ENCODE assay signal across 18 cellular contexts in genomic region chr11:117913736-117914397, GRCh38. TPM values are rescaled to one million over a fixed set of nuclear protein-coding genes. Genes with fewer than 3 reads are reported as not detected.
"Had no signal": no experiment of that assay in that cellular context is flagged by ENCODE, and none has a peak within 500 bp of the region (broad histone marks: within the 10 kb centered on the region; RNA-seq: fewer than 3 reads in every experiment).

No MANE protein-coding gene starts in this region.

- ATAC-seq: activated naive CD8-positive, alpha-beta T cell treated with anti-CD3 and anti-CD28 coated beads, Interleukin-2, amount 50 U/mL, for 24 hours; gastroesophageal sphincter; left colon; stimulated activated effector memory CD8-positive, alpha-beta T cell treated with anti-CD3 and anti-CD28 coated beads, Interleukin-12 subunit alpha, Interleukin-12 subunit beta, amount 100 ng/mL, for 72 hours had no signal

- H3K4me3 ChIP-seq: breast epithelium, gastroesophageal sphincter, lung, uterus had no signal

- DNase-seq: activated CD4-positive, alpha-beta T cell treated with anti-CD3 and anti-CD28 coated beads, Interleukin-2, amount 50 U/mL, for 48 hours; activated naive CD4-positive, alpha-beta T cell treated with anti-CD3 and anti-CD28 coated beads for 36 hours; activated naive CD8-positive, alpha-beta T cell treated with anti-CD3 and anti-CD28 coated beads, Interleukin-2, amount 50 U/mL, for 24 hours; aorta; left colon; T-helper 1 cell; T1000; WERI-Rb-1 had no signal

- H3K27me3 ChIP-seq: breast epithelium, gastroesophageal sphincter, uterus had no signal

- H3K4me1 ChIP-seq: breast epithelium, gastroesophageal sphincter, uterus had no signal

- H3K9me3 ChIP-seq: breast epithelium, gastroesophageal sphincter, uterus had no signal

- H3K27ac ChIP-seq: breast epithelium, gastroesophageal sphincter, uterus had no signal

- H3K36me3 ChIP-seq: breast epithelium, gastroesophageal sphincter, uterus, WERI-Rb-1 had no signal

RNA-seq across cellular contexts. Expression of gene TMPRSS13, which starts 15.3 kb away (rescaled TPM):
- total RNA-seq: chondrocyte, dermis microvascular lymphatic vessel endothelial cell, myocyte, neural crest cell, osteocyte had no signal

RNA-seq across cellular contexts. Expression of gene FXYD6, which starts 37.4 kb away (rescaled TPM):
- total RNA-seq: activated naive CD4-positive, alpha-beta T cell treated with anti-CD3 and anti-CD28 coated beads for 36 hours had no signal
